In the genomic region with DNA sequence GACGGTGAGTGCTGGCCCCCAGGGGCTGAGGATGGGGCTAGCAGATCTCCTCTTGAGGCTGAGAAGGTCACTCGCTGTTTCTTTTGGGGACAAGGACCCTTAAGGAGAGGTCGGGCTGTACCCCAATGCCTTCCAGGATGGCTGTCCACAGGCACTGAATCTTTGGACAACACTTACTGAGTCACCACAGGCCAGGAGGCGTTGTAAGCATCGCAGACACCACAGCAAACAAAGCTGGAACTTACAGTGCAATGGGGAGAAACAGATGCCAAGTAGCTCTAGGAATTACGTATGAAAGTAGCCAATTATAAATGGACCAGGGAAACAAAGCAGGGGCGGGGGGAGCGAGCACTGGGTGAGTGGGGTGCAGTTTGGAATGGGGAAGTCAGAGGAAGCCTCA, we compare ENCODE assay signal across 27 cellular contexts.
"Had no signal": no experiment of that assay in that cellular context is flagged by ENCODE, and none has a peak within 500 bp of the region (broad histone marks: within the 10 kb centered on the region; RNA-seq: fewer than 3 reads in every experiment).

No MANE protein-coding gene starts in this region.

- H3K36me3 ChIP-seq: left ventricle myocardium inferior, neutrophil, right lobe of liver, transverse colon, uterus had no signal

- ATAC-seq: activated T-cell treated with anti-CD3 and anti-CD28 coated beads, Interleukin-2, amount 50 U/mL, for 72 hours; esophagus mucosa; naive thymus-derived CD8-positive, alpha-beta T cell; right lobe of liver; stimulated activated memory B cell treated with anti-CD40 and anti-IgM and Interleukin-4, amounts not matched to agents 10 μg/mL and 1 μg/mL and 100 μg/mL, for 72 hours had no signal

- H3K4me3 ChIP-seq: left ventricle myocardium inferior, right lobe of liver, skin epidermis, stomach, transverse colon, uterus had no signal

- H3K9me3 ChIP-seq: left ventricle myocardium inferior, neutrophil, right lobe of liver, stomach, transverse colon, uterus had no signal

- DNase-seq: activated CD4-positive, alpha-beta memory T cell treated with anti-CD3 and anti-CD28 coated beads for 36 hours; activated CD4-positive, alpha-beta T cell treated with anti-CD3 and anti-CD28 coated beads for 4 hours; activated CD4-positive, CD25-positive, alpha-beta regulatory T cell; activated effector memory CD4-positive, alpha-beta T cell treated with Interleukin-2 at 50 U/mL for 16 hours; activated naive CD4-positive, alpha-beta T cell treated with anti-CD3 and anti-CD28 coated beads for 36 hours; activated naive CD8-positive, alpha-beta T cell treated with anti-CD3 and anti-CD28 coated beads, Interleukin-2, amount 10 ng/mL, durations not matched to agents 7 days and 5 days; activated T-cell treated with anti-CD3 and anti-CD28 coated beads, Interleukin-2, amount 50 U/mL, for 72 hours; amniotic stem cell; caudate nucleus; dermis blood vessel endothelial cell; effector memory CD4-positive, alpha-beta T cell; hippocampal formation; kidney glomerular epithelial cell; left ventricle myocardium inferior; naive thymus-derived CD8-positive, alpha-beta T cell; right lobe of liver; stomach; T1000; transverse colon; uterus had no signal

- FAIRE-seq: endothelial cell of umbilical vein, frontal cortex had no signal

- H3K27me3 ChIP-seq: neutrophil, right lobe of liver, stomach, transverse colon, uterus had no signal

- H3K9ac ChIP-seq: parathyroid adenoma had no signal

- H3K4me1 ChIP-seq: parathyroid adenoma, right lobe of liver, uterus had no signal

- H2AFZ ChIP-seq: parathyroid adenoma had no signal

- H3K27ac ChIP-seq: left ventricle myocardium inferior, neutrophil, parathyroid adenoma, right lobe of liver, skin epidermis, stomach, transverse colon, uterus had no signal
